In genomic region chr7:155232911-155233702, GRCh38 we compare ENCODE assay signal across 1 cellular context.
TF ChIP-seq lines count a peak whose summit lies in the region.

No MANE protein-coding gene starts in this region.

TF ChIP-seq in HepG2, 621 proteins besides CTCF, POLR2A, EP300 and RAD21 (continued from another document):
- TF ChIP-seq KMT2A (CRISPR knock-in tag; IDR thresholded peaks at IDR 0.05) (no peak), KDM1A (CRISPR knock-in tag; IDR thresholded peaks at IDR 0.05) (no peak), ZBTB44 (CRISPR knock-in tag; IDR thresholded peaks at IDR 0.05) (no peak), ADNP (CRISPR knock-in tag; IDR thresholded peaks at IDR 0.05) (no peak), ZNF710 (CRISPR knock-in tag; IDR thresholded peaks at IDR 0.05; ENCODE audit: borderline replicate concordance) (no peak), NR2F1 (CRISPR knock-in tag; IDR thresholded peaks at IDR 0.05) (no peak)
TF ChIP-seq in HepG2: peak in this region for 0.
